Comparison of ENCODE assay signal across 19 cellular contexts in genomic region chr2:120275617-120276400, GRCh38.
"Had no signal": no experiment of that assay in that cellular context is flagged by ENCODE, and none has a peak within 500 bp of the region (broad histone marks: within the 10 kb centered on the region; RNA-seq: fewer than 3 reads in every experiment).

No MANE protein-coding gene starts in this region.

- H3K9ac ChIP-seq: neural progenitor cell had no signal

- ATAC-seq: activated CD4-positive, CD25-positive, alpha-beta regulatory T cell treated with anti-CD3 and anti-CD28 coated beads, Interleukin-2, amount 50 U/mL, for 24 hours; activated CD8-positive, alpha-beta T cell treated with anti-CD3 and anti-CD28 coated beads, Interleukin-2, amount 10 ng/mL, durations not matched to agents 7 days and 5 days; left ventricle myocardium superior; mucosa of descending colon had no signal

- DNase-seq: activated CD4-positive, alpha-beta T cell treated with anti-CD3 and anti-CD28 coated beads, Interleukin-2, amount 10 ng/mL, durations not matched to agents 7 days and 5 days; activated CD8-positive, alpha-beta T cell treated with anti-CD3 and anti-CD28 coated beads, Interleukin-2, amount 10 ng/mL, durations not matched to agents 7 days and 5 days; activated naive CD4-positive, alpha-beta T cell treated with anti-CD3 and anti-CD28 coated beads for 36 hours; activated T-cell treated with anti-CD3 and anti-CD28 coated beads, Interleukin-2, amount 50 U/mL, for 24 hours; caudate nucleus; foreskin fibroblast; left ventricle myocardium superior; mucosa of descending colon; naive B cell; right lobe of liver; stimulated activated CD4-positive, alpha-beta T cell treated with anti-CD3 and anti-CD28 coated beads, Interleukin-4, amount 100 ng/mL, for 1 hour; stomach; testis had no signal

- H2AFZ ChIP-seq: neural progenitor cell had no signal

- H3K27ac Mint-ChIP-seq: activated CD4-positive, alpha-beta T cell treated with anti-CD3 and anti-CD28 coated beads, Interleukin-2, amount 10 ng/mL, durations not matched to agents 7 days and 5 days; activated CD8-positive, alpha-beta T cell treated with anti-CD3 and anti-CD28 coated beads, Interleukin-2, amount 10 ng/mL, durations not matched to agents 7 days and 5 days; activated naive CD4-positive, alpha-beta T cell treated with anti-CD3 and anti-CD28 coated beads for 36 hours; activated T-cell treated with anti-CD3 and anti-CD28 coated beads, Interleukin-2, amount 50 U/mL, for 24 hours; activated T-helper 2 cell treated with anti-CD3 and anti-CD28 coated beads, Interferon-gamma antibody, Interleukin-2, Interleukin-4, amounts not matched to agents 10 μg/mL and 5 μg/mL and 100 μg/mL, durations not matched to agents 14 hours and 24 hours and 36 hours; brain; neural progenitor cell had no signal

- H3K9me3 ChIP-seq: mucosa of descending colon, right lobe of liver, stomach, testis had no signal

- H3K4me1 Mint-ChIP-seq: brain had no signal

- H3K4me3 ChIP-seq: mucosa of descending colon, neural progenitor cell, right lobe of liver, smooth muscle cell, stomach, testis had no signal

- H3K27me3 ChIP-seq: neural progenitor cell, right lobe of liver, stomach, testis had no signal

- H3K4me3 Mint-ChIP-seq: activated CD4-positive, alpha-beta T cell treated with anti-CD3 and anti-CD28 coated beads, Interleukin-2, amount 10 ng/mL, durations not matched to agents 7 days and 5 days; activated CD8-positive, alpha-beta T cell treated with anti-CD3 and anti-CD28 coated beads, Interleukin-2, amount 10 ng/mL, durations not matched to agents 7 days and 5 days; activated naive CD4-positive, alpha-beta T cell treated with anti-CD3 and anti-CD28 coated beads for 36 hours; activated T-cell treated with anti-CD3 and anti-CD28 coated beads, Interleukin-2, amount 50 U/mL, for 24 hours; brain; neural progenitor cell had no signal

- H3K27ac ChIP-seq: epithelial cell of prostate, neural progenitor cell, right lobe of liver, stomach, testis had no signal

- H3K4me2 ChIP-seq: neural progenitor cell, smooth muscle cell had no signal

- H3K27me3 Mint-ChIP-seq: activated CD4-positive, alpha-beta T cell treated with anti-CD3 and anti-CD28 coated beads, Interleukin-2, amount 10 ng/mL, durations not matched to agents 7 days and 5 days; activated T-cell treated with anti-CD3 and anti-CD28 coated beads, Interleukin-2, amount 50 U/mL, for 24 hours; brain; naive B cell had no signal

- H3K4me1 ChIP-seq: right lobe of liver, testis had no signal

- H3K36me3 ChIP-seq: neural progenitor cell, right lobe of liver had no signal
